ENCODE assay signal across 17 cellular contexts in genomic region chr2:38537937-38538525, GRCh38.
DNase-seq lines count a peak whose midpoint lies in the region; ATAC-seq and TF ChIP-seq lines count a peak whose summit lies in the region.
"Had no signal": no experiment of that assay in that cellular context is flagged by ENCODE, and none has a peak within 500 bp of the region (broad histone marks: within the 10 kb centered on the region; RNA-seq: fewer than 3 reads in every experiment).

No MANE protein-coding gene starts in this region.

- no peaks in the 10 kb centered on the region for H3F3A ChIP-seq in PC-3 (ENCODE audit: low read length, unreplicated experiment)

- POLR2A ChIA-PET in activated CD4-positive, alpha-beta T cell treated with anti-CD3 and anti-CD28 coated beads, Interleukin-2, amount 10 ng/mL, durations not matched to agents 7 days and 5 days (lab: Charles Lee): interaction anchor here (0.7 kb wide), 1 partner anchor 459 kb away, joined by 3 read pairs; no protein-coding TSS in a partner anchor
- POLR2A ChIA-PET in PC-3 (lab: Charles Lee; ENCODE audit: unreplicated experiment): no interaction called here
- POLR2A ChIA-PET in CD4-positive, alpha-beta T cell (lab: Charles Lee): interaction anchor here (0.9 kb wide), 1 partner anchor 27 kb away, joined by 3 read pairs; no protein-coding TSS in a partner anchor

- H3K18ac ChIP-seq in mesendoderm (ENCODE audit: low read length): no peak overlapping the region

- no peak for TF ChIP-seq CTCF in type B pancreatic cell (conservative IDR thresholded peaks at IDR 0.05)
- TF ChIP-seq CTCF in PC-3 (conservative IDR thresholded peaks at IDR 0.05; ENCODE audit: low read depth, low read length): no peak
- no peak for TF ChIP-seq CTCF in CD4-positive, alpha-beta T cell (IDR thresholded peaks at IDR 0.05)

- no peak overlapping the region for H3K4me2 ChIP-seq in mesendoderm (ENCODE audit: low read length)
- H3K4me2 ChIP-seq in PC-3 (ENCODE audit: low read length): no peak overlapping the region
- H3K4me2 ChIP-seq: BLaER1 treated with 17β-estradiol and CSF1 and Interleukin-3, amounts not matched to agents 10 nM and 100 nM; GM23338 had no signal

- H3K27ac Mint-ChIP-seq in activated CD4-positive, alpha-beta T cell treated with anti-CD3 and anti-CD28 coated beads, Interleukin-2, amount 10 ng/mL, durations not matched to agents 7 days and 5 days: peak overlapping the region; percentile 20
- H3K27ac Mint-ChIP-seq in type B pancreatic cell: no peak overlapping the region
- H3K27ac Mint-ChIP-seq in CD4-positive, alpha-beta T cell: no peak overlapping the region
- H3K27ac Mint-ChIP-seq: B cell; CD4-positive, CD25-positive, alpha-beta regulatory T cell; GM23338 had no signal

- CTCF ChIA-PET in activated CD4-positive, alpha-beta T cell treated with anti-CD3 and anti-CD28 coated beads, Interleukin-2, amount 10 ng/mL, durations not matched to agents 7 days and 5 days (lab: Charles Lee): interaction anchor here (1.3 kb wide), 1 partner anchor 186 kb away, joined by 3 read pairs; no protein-coding TSS in a partner anchor
- CTCF ChIA-PET in PC-3 (lab: Charles Lee): no interaction called here
- CTCF ChIA-PET in CD4-positive, alpha-beta T cell (lab: Charles Lee): no interaction called here

- H3K36me3 ChIP-seq in mesendoderm (ENCODE audit: control insufficient read depth, insufficient read depth, low read length) (no peaks in the 10 kb centered on the region), PC-3 (ENCODE audit: low read depth, low read length) (no peaks in the 10 kb centered on the region)
- H3K36me3 ChIP-seq: BLaER1 treated with 17β-estradiol and CSF1 and Interleukin-3, amounts not matched to agents 10 nM and 100 nM had no signal

- H4K8ac ChIP-seq in mesendoderm (ENCODE audit: low read depth, low read length): no peak overlapping the region

- H3K4me1 ChIP-seq in mesendoderm (ENCODE audit: control insufficient read depth, low read depth, low read length): peaks cover 11% of the 10 kb centered on the region
- H3K4me1 ChIP-seq in PC-3 (ENCODE audit: insufficient read depth, low read length): no peaks in the 10 kb centered on the region

- no peak overlapping the region for H2AK5ac ChIP-seq in mesendoderm (ENCODE audit: low read length)

- H3K79me1 ChIP-seq in mesendoderm (ENCODE audit: low read length): no peaks in the 10 kb centered on the region

- no peak for DNase-seq in activated CD4-positive, alpha-beta T cell treated with anti-CD3 and anti-CD28 coated beads, Interleukin-2, amount 10 ng/mL, durations not matched to agents 7 days and 5 days
- no peak for DNase-seq in activated CD4-positive, alpha-beta T cell treated with anti-CD3 and anti-CD28 coated beads for 1 hour
- DNase-seq in amniotic epithelial cell (ENCODE audit: low read depth): peak; percentile 70
- DNase-seq in mesendoderm: peak; percentile 84
- no peak for DNase-seq in type B pancreatic cell (ENCODE audit: extremely low spot score, unreplicated experiment)
- DNase-seq in PC-3: no peak
- DNase-seq in CD4-positive, alpha-beta T cell: no peak
- DNase-seq: Caco-2; CD4-positive, CD25-positive, alpha-beta regulatory T cell; HCEC 1CT; IMR-90; KBM-7 had no signal

- no peaks in the 10 kb centered on the region for H3K9me2 ChIP-seq in PC-3 (replicated peaks; ENCODE audit: low read length)

- H3K23ac ChIP-seq in mesendoderm (ENCODE audit: low read length): no peak overlapping the region

- H3K27me3 ChIP-seq in mesendoderm (ENCODE audit: insufficient read depth, low read length, poor library complexity): no peaks in the 10 kb centered on the region
- no peaks in the 10 kb centered on the region for H3K27me3 ChIP-seq in PC-3 (ENCODE audit: low read length)
- no peaks in the 10 kb centered on the region for H3K27me3 ChIP-seq in CD4-positive, alpha-beta T cell (ENCODE audit: control insufficient read depth, insufficient read depth, low read length)

- no CpG with 5 or more reads among the region's 3 CpGs for WGBS in mesendoderm (ENCODE audit: extremely low coverage, insufficient coverage, low lambda C conversion rate)

- H3K27me3 Mint-ChIP-seq in activated CD4-positive, alpha-beta T cell treated with anti-CD3 and anti-CD28 coated beads, Interleukin-2, amount 10 ng/mL, durations not matched to agents 7 days and 5 days: peaks cover 29% of the 10 kb centered on the region
- peaks cover 29% of the 10 kb centered on the region for H3K27me3 Mint-ChIP-seq in type B pancreatic cell
- H3K27me3 Mint-ChIP-seq in CD4-positive, alpha-beta T cell: peaks cover 7% of the 10 kb centered on the region

- ATAC-seq in PC-3: no peak
- no peak for ATAC-seq in HG03135 (IDR thresholded peaks at IDR 0.05; ENCODE audit: unreplicated experiment)
- ATAC-seq in CD4-positive, alpha-beta T cell (ENCODE audit: poor library complexity): no peak
- ATAC-seq: GM23338 had no signal

- H3K4me3 ChIP-seq in mesendoderm (ENCODE audit: low read length): no peak overlapping the region
- H3K4me3 ChIP-seq in PC-3 (ENCODE audit: low read length): no peak overlapping the region
- H3K4me3 ChIP-seq: BLaER1 treated with 17β-estradiol and CSF1 and Interleukin-3, amounts not matched to agents 10 nM and 100 nM; GM23338 had no signal

- no peak overlapping the region for H2BK15ac ChIP-seq in mesendoderm (replicated peaks; ENCODE audit: low read depth)

- no TSS peak for BruUV-seq in PC-3 (replicated peaks; lab: Mats Ljungman, UMichigan)

- H4K20me1 ChIP-seq in PC-3 (ENCODE audit: low read length): no peaks in the 10 kb centered on the region
- H4K20me1 ChIP-seq: BLaER1 treated with 17β-estradiol and CSF1 and Interleukin-3, amounts not matched to agents 10 nM and 100 nM had no signal

- H3K4ac ChIP-seq in mesendoderm (ENCODE audit: low read depth, low read length): no peak overlapping the region

- peaks cover 19% of the 10 kb centered on the region for H3K4me1 Mint-ChIP-seq in activated CD4-positive, alpha-beta T cell treated with anti-CD3 and anti-CD28 coated beads, Interleukin-2, amount 10 ng/mL, durations not matched to agents 7 days and 5 days
- peaks cover 13% of the 10 kb centered on the region for H3K4me1 Mint-ChIP-seq in type B pancreatic cell (ENCODE audit: unreplicated experiment)
- H3K4me1 Mint-ChIP-seq in CD4-positive, alpha-beta T cell (ENCODE audit: low read depth): peaks cover 11% of the 10 kb centered on the region

- no peaks in the 10 kb centered on the region for H3K9me3 Mint-ChIP-seq in activated CD4-positive, alpha-beta T cell treated with anti-CD3 and anti-CD28 coated beads, Interleukin-2, amount 10 ng/mL, durations not matched to agents 7 days and 5 days
- no peaks in the 10 kb centered on the region for H3K9me3 Mint-ChIP-seq in type B pancreatic cell
- H3K9me3 Mint-ChIP-seq in CD4-positive, alpha-beta T cell: no peaks in the 10 kb centered on the region
- H3K9me3 Mint-ChIP-seq: CD4-positive, CD25-positive, alpha-beta regulatory T cell; GM23338 had no signal

- H3K56ac ChIP-seq in mesendoderm (ENCODE audit: low read length): no peak overlapping the region

- no peaks in the 10 kb centered on the region for H3K9me3 ChIP-seq in PC-3 (ENCODE audit: low read length)
- no peaks in the 10 kb centered on the region for H3K9me3 ChIP-seq in CD4-positive, alpha-beta T cell (ENCODE audit: control insufficient read depth, low read length)
- H3K9me3 ChIP-seq: Caco-2 had no signal

- H3K79me2 ChIP-seq in mesendoderm (ENCODE audit: control insufficient read depth, insufficient read depth, low read length): no peaks in the 10 kb centered on the region
- no peaks in the 10 kb centered on the region for H3K79me2 ChIP-seq in PC-3 (ENCODE audit: low read length)

- no peak overlapping the region for H2AFZ ChIP-seq in PC-3 (ENCODE audit: low read length)
- H2AFZ ChIP-seq: GM23338 had no signal

- no peak overlapping the region for H2BK5ac ChIP-seq in mesendoderm (ENCODE audit: low read length)

- intact Hi-C loops in PC-3 (cut with micrococcal nuclease): loop anchor here (2.0 to 5.0 kb wide), 3 partner anchors 43 to 189 kb away; no protein-coding TSS in a partner anchor
- intact Hi-C loops in CD4-positive, alpha-beta T cell (cut with DNase I, micrococcal nuclease): loop anchor here in 1 of 2 experiments (5.0 kb wide), 2 partner anchors 44 to 299 kb away; no protein-coding TSS in a partner anchor

- no peak overlapping the region for H3K9ac ChIP-seq in mesendoderm (ENCODE audit: low read length)
- H3K9ac ChIP-seq in PC-3 (ENCODE audit: low read length): no peak overlapping the region
- H3K9ac ChIP-seq: BLaER1 treated with 17β-estradiol and CSF1 and Interleukin-3, amounts not matched to agents 10 nM and 100 nM had no signal

- H3K36me3 Mint-ChIP-seq in activated CD4-positive, alpha-beta T cell treated with anti-CD3 and anti-CD28 coated beads, Interleukin-2, amount 10 ng/mL, durations not matched to agents 7 days and 5 days (ENCODE audit: low read depth): no peaks in the 10 kb centered on the region
- H3K36me3 Mint-ChIP-seq in type B pancreatic cell: no peaks in the 10 kb centered on the region
- no peaks in the 10 kb centered on the region for H3K36me3 Mint-ChIP-seq in CD4-positive, alpha-beta T cell (ENCODE audit: low read depth)
- H3K36me3 Mint-ChIP-seq: CD4-positive, CD25-positive, alpha-beta regulatory T cell had no signal

- no peak overlapping the region for H3K4me3 Mint-ChIP-seq in activated CD4-positive, alpha-beta T cell treated with anti-CD3 and anti-CD28 coated beads, Interleukin-2, amount 10 ng/mL, durations not matched to agents 7 days and 5 days
- H3K4me3 Mint-ChIP-seq in type B pancreatic cell: peak overlapping the region; percentile 33
- no peak overlapping the region for H3K4me3 Mint-ChIP-seq in CD4-positive, alpha-beta T cell
- H3K4me3 Mint-ChIP-seq: B cell, GM23338 had no signal

- peak overlapping the region; percentile 47 for H3K27ac ChIP-seq in mesendoderm (ENCODE audit: low read depth, low read length)
- H3K27ac ChIP-seq in PC-3 (ENCODE audit: low read length): no peak overlapping the region
- no peak overlapping the region for H3K27ac ChIP-seq in CD4-positive, alpha-beta T cell (ENCODE audit: low read depth, low read length)
- H3K27ac ChIP-seq: 22Rv1; BLaER1 treated with 17β-estradiol and CSF1 and Interleukin-3, amounts not matched to agents 10 nM and 100 nM had no signal

- H2BK120ac ChIP-seq in mesendoderm (ENCODE audit: low read depth, low read length): no peak overlapping the region

- no peak overlapping the region for H4K5ac ChIP-seq in mesendoderm (ENCODE audit: low read length)

Comparison
In these comparisons a context has a peak if more than half of its experiments do, and no peak if none do; other contexts are left out.
1. DNase-seq: peak in amniotic epithelial cell (single experiment) and mesendoderm (single experiment); none in activated CD4-positive, alpha-beta T cell treated with anti-CD3 and anti-CD28 coated beads, Interleukin-2, amount 10 ng/mL, durations not matched to agents 7 days and 5 days (single experiment), activated CD4-positive, alpha-beta T cell treated with anti-CD3 and anti-CD28 coated beads for 1 hour (single experiment), type B pancreatic cell (single experiment), PC-3 (single experiment) and CD4-positive, alpha-beta T cell (0 of 10).